ENCODE assay signal across 1 cellular context in the genomic region with DNA sequence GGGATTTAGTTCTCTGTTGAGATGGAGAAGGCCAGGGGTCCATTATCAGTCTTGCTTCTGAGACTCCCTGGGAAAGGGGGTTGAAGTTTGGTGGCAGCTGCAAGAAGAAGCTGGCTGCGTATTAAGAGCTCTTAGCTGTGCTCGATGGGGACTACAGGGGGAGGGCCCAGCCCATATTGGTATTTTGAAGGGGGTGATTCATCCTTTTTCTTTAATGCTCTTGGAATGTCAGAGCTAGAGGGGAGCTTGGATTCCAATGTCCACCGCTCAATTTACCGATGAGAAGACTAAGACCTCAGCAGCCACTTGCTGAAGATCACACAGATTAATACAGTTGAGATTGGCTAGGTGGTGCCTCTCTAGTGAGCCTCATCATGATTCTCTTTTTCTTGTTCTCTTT.
TF ChIP-seq lines count a peak whose summit lies in the region.

No MANE protein-coding gene starts in this region.

TF ChIP-seq in SK-N-SH, 30 proteins besides CTCF, POLR2A, EP300 and RAD21 (continued from another document):
- TF ChIP-seq NFIC (IDR thresholded peaks at IDR 0.05; ENCODE audit: borderline replicate concordance): 0 out of 2 replicates have a peak, but pooled peaks have one; percentile 13
- TF ChIP-seq ELF1 (IDR thresholded peaks at IDR 0.05): no peak
- TF ChIP-seq JUND (IDR thresholded peaks at IDR 0.05): peak; percentile 61; the same call in 1 of the 2 replicates
- no peak for TF ChIP-seq EZH2phosphoT487 (IDR thresholded peaks at IDR 0.05; ENCODE audit: borderline replicate concordance, low read depth)
- TF ChIP-seq GABPA (IDR thresholded peaks at IDR 0.05; ENCODE audit: low read depth): no peak
- peak; percentile 82 for TF ChIP-seq TEAD4 (IDR thresholded peaks at IDR 0.05; ENCODE audit: borderline replicate concordance, insufficient read depth)
- no peak for TF ChIP-seq FOXJ3 (CRISPR knock-in tag; IDR thresholded peaks at IDR 0.05)
- TF ChIP-seq RCOR1 (IDR thresholded peaks at IDR 0.05; ENCODE audit: low read length): no peak
- TF ChIP-seq FOSL2 (IDR thresholded peaks at IDR 0.05; ENCODE audit: borderline replicate concordance, low read depth): peak; percentile 84
- TF ChIP-seq, protein P1, sequence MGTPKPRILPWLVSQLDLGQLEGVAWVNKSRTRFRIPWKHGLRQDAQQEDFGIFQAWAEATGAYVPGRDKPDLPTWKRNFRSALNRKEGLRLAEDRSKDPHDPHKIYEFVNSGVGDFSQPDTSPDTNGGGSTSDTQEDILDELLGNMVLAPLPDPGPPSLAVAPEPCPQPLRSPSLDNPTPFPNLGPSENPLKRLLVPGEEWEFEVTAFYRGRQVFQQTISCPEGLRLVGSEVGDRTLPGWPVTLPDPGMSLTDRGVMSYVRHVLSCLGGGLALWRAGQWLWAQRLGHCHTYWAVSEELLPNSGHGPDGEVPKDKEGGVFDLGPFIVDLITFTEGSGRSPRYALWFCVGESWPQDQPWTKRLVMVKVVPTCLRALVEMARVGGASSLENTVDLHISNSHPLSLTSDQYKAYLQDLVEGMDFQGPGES (IDR thresholded peaks at IDR 0.05; ENCODE audit: low read depth, low read length): no peak
- no peak for TF ChIP-seq MEF2A (IDR thresholded peaks at IDR 0.05; ENCODE audit: borderline replicate concordance, low read depth)
